Comparison of ENCODE assay signal across 12 cellular contexts in the genomic region with DNA sequence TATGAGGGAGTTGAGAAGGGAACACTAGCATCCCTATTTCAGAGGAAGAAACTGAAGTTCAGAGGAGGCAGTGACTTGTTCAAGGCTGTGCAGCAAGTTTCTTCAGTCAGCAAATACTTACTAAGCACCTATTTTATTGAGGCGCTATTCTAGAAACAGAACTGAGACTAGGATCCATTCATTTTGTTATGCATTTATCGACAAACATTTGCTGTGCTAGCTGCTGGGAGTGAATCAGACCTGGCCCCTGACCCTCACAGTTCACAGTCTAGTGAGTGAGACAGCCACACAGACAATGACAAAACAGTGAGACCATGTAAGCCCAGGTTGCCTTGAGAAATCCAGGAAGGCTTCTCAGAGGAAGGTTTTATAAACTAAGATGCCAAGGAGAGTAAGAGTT. TPM values are rescaled to one million over a fixed set of nuclear protein-coding genes. Genes with fewer than 3 reads are reported as not detected.
DNase-seq lines count a peak whose midpoint lies in the region; ATAC-seq and TF ChIP-seq lines count a peak whose summit lies in the region.
"Had no signal": no experiment of that assay in that cellular context is flagged by ENCODE, and none has a peak within 500 bp of the region (broad histone marks: within the 10 kb centered on the region; RNA-seq: fewer than 3 reads in every experiment).

No MANE protein-coding gene starts in this region.

- ATAC-seq in T-helper 17 cell (no peak), gastroesophageal sphincter (no peak)
- ATAC-seq: left lung had no signal

- H2BK20ac ChIP-seq in H9 (ENCODE audit: low read depth, low read length, poor library complexity, severe bottlenecking) = no peak overlapping the region

- in situ Hi-C loops in HAP-1 (cut with MboI; ENCODE audit: low sequenced_read_pairs) = no loop called here

- H3K27me3 Mint-ChIP-seq in H9 (ENCODE audit: low read depth) = no peaks in the 10 kb centered on the region; the same call in 1 of the 2 replicates
- no peaks in the 10 kb centered on the region for H3K27me3 Mint-ChIP-seq in T-helper 17 cell

- H3T11ph ChIP-seq in H9 (ENCODE audit: low read length) = no peak overlapping the region

- peaks cover 0 to 41% of the 10 kb centered on the region in 2 donors for H3K36me3 ChIP-seq in gastroesophageal sphincter
- H3K36me3 ChIP-seq in skeletal muscle satellite cell (ENCODE audit: insufficient read depth, low read length) = peaks cover 8% of the 10 kb centered on the region
- H3K36me3 ChIP-seq in HAP-1 (replicated peaks) = peaks cover 5% of the 10 kb centered on the region; the same call in 1 of the 2 replicates

- H3K9me3 Mint-ChIP-seq in H9 = no peaks in the 10 kb centered on the region

- H3K27me3 ChIP-seq in H9 (ENCODE audit: insufficient read depth, low read length) = no peaks in the 10 kb centered on the region
- no peaks in the 10 kb centered on the region for H3K27me3 ChIP-seq in gastroesophageal sphincter
- H3K27me3 ChIP-seq in skeletal muscle satellite cell (ENCODE audit: control insufficient read depth, insufficient read depth, low read length) = no peaks in the 10 kb centered on the region
- H3K27me3 ChIP-seq in HAP-1 (ENCODE audit: low read depth) = no peaks in the 10 kb centered on the region
- H3K27me3 ChIP-seq: left lung had no signal

- DNase-seq in H9 = no peak
- no peak for DNase-seq in T-helper 17 cell
- no peak for DNase-seq in HAP-1 (ENCODE audit: low spot score in 2 of 2)
- DNase-seq in NOMO-1 (lab: John Stamatoyannopoulos, UW; ENCODE audit: unreplicated experiment in 2 of 2) = no peak
- no peak for DNase-seq in AG20443 (ENCODE audit: low spot score)
- DNase-seq: activated CD8-positive, alpha-beta memory T cell treated with anti-CD3 and anti-CD28 coated beads for 24 hours; left lung; MV-4-11; NCI-H2029 treated with DMSO at 0.1 percent for 48 hours; PC-9 had no signal

- H4K8ac ChIP-seq in H9 (replicated peaks; ENCODE audit: insufficient read length, low read depth, low read length) = no peak overlapping the region

- H2BK5ac ChIP-seq in H9 (ENCODE audit: insufficient read length, low read length) = no peak overlapping the region

- peaks cover 46 to 50% of the 10 kb centered on the region in 2 experiments for H3K4me1 Mint-ChIP-seq in H9
- H3K4me1 Mint-ChIP-seq in T-helper 17 cell = peaks cover 10% of the 10 kb centered on the region

- H3K79me2 ChIP-seq in H9 (ENCODE audit: insufficient read depth, low read length) = no peaks in the 10 kb centered on the region

- H2BK12ac ChIP-seq in H9 (ENCODE audit: insufficient read length, low read depth, low read length) = no peak overlapping the region

- H3K9me3 ChIP-seq in H9 (ENCODE audit: control insufficient read depth, low read depth, low read length) = no peaks in the 10 kb centered on the region
- H3K9me3 ChIP-seq in T-helper 17 cell (ENCODE audit: control insufficient read depth, low read length, poor library complexity, severe bottlenecking) = no peaks in the 10 kb centered on the region
- no peaks in the 10 kb centered on the region for H3K9me3 ChIP-seq in gastroesophageal sphincter
- H3K9me3 ChIP-seq in skeletal muscle satellite cell (replicated peaks; ENCODE audit: low read length) = no peaks in the 10 kb centered on the region
- H3K9me3 ChIP-seq in HAP-1 = no peaks in the 10 kb centered on the region
- H3K9me3 ChIP-seq: left lung had no signal

- TF ChIP-seq CTCF in H9 (conservative IDR thresholded peaks at IDR 0.05) (no peak), gastroesophageal sphincter (IDR thresholded peaks at IDR 0.05) (no peak)

- H4K91ac ChIP-seq in H9 (ENCODE audit: insufficient read length, low read depth, low read length) = no peak overlapping the region

- TF ChIP-seq POLR2A in gastroesophageal sphincter (IDR thresholded peaks at IDR 0.05) = no peak

- no peaks in the 10 kb centered on the region for H3K23me2 ChIP-seq in H9 (ENCODE audit: insufficient read length, low read depth, low read length, poor library complexity, severe bottlenecking)

- no peak for TF ChIP-seq EP300 in gastroesophageal sphincter (IDR thresholded peaks at IDR 0.05)

- no peak overlapping the region for H2AK5ac ChIP-seq in H9 (ENCODE audit: insufficient read length, low read length)

- no peak overlapping the region for H3K56ac ChIP-seq in H9 (ENCODE audit: insufficient read length, low read depth, low read length)

- no peak overlapping the region for H3K4me3 Mint-ChIP-seq in H9
- H3K4me3 Mint-ChIP-seq in T-helper 17 cell = no peak overlapping the region

- H4K20me1 ChIP-seq in H9 (ENCODE audit: control insufficient read depth, insufficient read depth, insufficient read length) = no peaks in the 10 kb centered on the region

- H3K27ac ChIP-seq in H9 (ENCODE audit: insufficient read length, low read depth, low read length) (no peak overlapping the region), gastroesophageal sphincter (peak overlapping the region in 3 of 4 donors; percentile 51 to 76 (median 56))
- H3K27ac ChIP-seq: left lung, PC-9 had no signal

- H3K14ac ChIP-seq in H9 (ENCODE audit: insufficient read depth, low read length) = no peak overlapping the region

- no peak overlapping the region for H3K4me2 ChIP-seq in H9 (ENCODE audit: insufficient read depth, insufficient read length, low read length)
- peak overlapping the region; percentile 16 for H3K4me2 ChIP-seq in skeletal muscle satellite cell (ENCODE audit: low read length)
- H3K4me2 ChIP-seq: PC-9 had no signal

- H3K79me1 ChIP-seq in H9 (ENCODE audit: insufficient read depth, low read depth, low read length, poor library complexity, severe bottlenecking) = no peaks in the 10 kb centered on the region

- H2BK120ac ChIP-seq in H9 (ENCODE audit: low read depth, low read length, poor library complexity, severe bottlenecking) = no peak overlapping the region

- H3K9ac ChIP-seq in H9 (ENCODE audit: extremely low read depth, insufficient read length, low read length) = no peak overlapping the region
- H3K9ac ChIP-seq in skeletal muscle satellite cell (ENCODE audit: low read depth, low read length) = no peak overlapping the region

- no peak overlapping the region for H3K4ac ChIP-seq in H9 (ENCODE audit: low read depth, low read length)

- WGBS in H9 (ENCODE audit: extremely low coverage, insufficient read length, low lambda C conversion rate) = no CpG with 5 or more reads among the region's 2 CpGs
- WGBS in gastroesophageal sphincter (ENCODE audit: low coverage in 1 of 2), 2 donors = 94 to 100% methylated on average over 1 to 2 of the region's 2 CpGs

- no peak overlapping the region for H3K4me3 ChIP-seq in gastroesophageal sphincter
- H3K4me3 ChIP-seq in skeletal muscle satellite cell (ENCODE audit: low read length) = no peak overlapping the region
- no peak overlapping the region for H3K4me3 ChIP-seq in HAP-1
- H3K4me3 ChIP-seq: left lung, PC-9 had no signal

- H3K36me3 Mint-ChIP-seq in H9 (ENCODE audit: insufficient read depth in 1 of 3, low read depth in 3 of 3) (peaks cover 0 to 21% (median 10%) of the 10 kb centered on the region in 3 experiments; a peak in 5 of 7 replicates), T-helper 17 cell (ENCODE audit: low read depth) (peaks cover 10% of the 10 kb centered on the region)

- peaks cover 9% of the 10 kb centered on the region; the same call in 1 of the 2 replicates for H3K4me1 ChIP-seq in H9 (ENCODE audit: insufficient read depth, low read length)
- H3K4me1 ChIP-seq in gastroesophageal sphincter = peaks cover 0 to 42% (median 4%) of the 10 kb centered on the region in 3 donors
- H3K4me1 ChIP-seq in skeletal muscle satellite cell (ENCODE audit: control insufficient read depth, insufficient read depth, low read length) = peaks cover 5% of the 10 kb centered on the region
- peaks cover 15% of the 10 kb centered on the region for H3K4me1 ChIP-seq in HAP-1
- H3K4me1 ChIP-seq: left lung had no signal

- H3K27ac Mint-ChIP-seq in H9 = peak overlapping the region; percentile 71 to 97 (median 96); a peak in 5 of 7 replicates
- peak overlapping the region; percentile 51 for H3K27ac Mint-ChIP-seq in T-helper 17 cell

- no peak overlapping the region for H4K5ac ChIP-seq in H9 (ENCODE audit: insufficient read length, low read depth, low read length)

- H3K23ac ChIP-seq in H9 (ENCODE audit: insufficient read length, low read depth, low read length) = no peak overlapping the region

- no peak overlapping the region for H2AFZ ChIP-seq in H9 (ENCODE audit: low read length)
- H2AFZ ChIP-seq: PC-9 had no signal

- H2BK15ac ChIP-seq in H9 (ENCODE audit: low read depth, low read length) = no peak overlapping the region

- no peak overlapping the region for H3K18ac ChIP-seq in H9 (ENCODE audit: insufficient read length, low read depth, low read length)

RNA-seq across cellular contexts. Expression of gene TRIM62, which starts 28.2 kb away (rescaled TPM):
- total RNA-seq in H9 (2021) (6.9 and 7.3 TPM in 2 replicates), T-helper 17 cell (10 to 100 TPM; 29.4 to 32.7 TPM), gastroesophageal sphincter (1 to 10 TPM; 4.0 to 9.0 (median 5.5) TPM)
- total RNA-seq in skeletal muscle satellite cell (2012; rRNA removed) = 1.0 and 1.5 TPM in 2 replicates
